Comparison of ENCODE assay signal across 1 cellular context in genomic region chr5:140250386-140250785, GRCh38.
TF ChIP-seq lines count a peak whose summit lies in the region.

No MANE protein-coding gene starts in this region.

TF ChIP-seq in H1, 55 proteins besides CTCF, POLR2A, EP300 and RAD21:
- TF ChIP-seq CBX8 (IDR thresholded peaks at IDR 0.05; ENCODE audit: borderline replicate concordance, low read depth, low read length) (no peak), ASH2L (IDR thresholded peaks at IDR 0.05; ENCODE audit: low read length) (no peak), SIRT6 (IDR thresholded peaks at IDR 0.05; ENCODE audit: low read length) (no peak), CEBPB (IDR thresholded peaks at IDR 0.05; ENCODE audit: low read depth, low read length) (no peak), ATF2 (IDR thresholded peaks at IDR 0.05; ENCODE audit: low read length) (no peak), SP2 (IDR thresholded peaks at IDR 0.05; ENCODE audit: low read length) (no peak), POLR2AphosphoS5 (IDR thresholded peaks at IDR 0.05; ENCODE audit: low read depth, low read length) (no peak), TEAD4 (IDR thresholded peaks at IDR 0.05; ENCODE audit: low read depth, low read length) (no peak), TBP (IDR thresholded peaks at IDR 0.05; ENCODE audit: low read depth, low read length) (no peak), SIX5 (IDR thresholded peaks at IDR 0.05; ENCODE audit: low read depth, low read length) (no peak), RNF2 (IDR thresholded peaks at IDR 0.05; ENCODE audit: borderline replicate concordance, low read depth, low read length, missing control alignments, poor library complexity, severe bottlenecking) (no peak), KDM5A (IDR thresholded peaks at IDR 0.05; ENCODE audit: low read length) (no peak), ATF3 (IDR thresholded peaks at IDR 0.05; ENCODE audit: insufficient read depth, low read depth, low read length) (no peak), JUN (IDR thresholded peaks at IDR 0.05; ENCODE audit: low read depth, low read length) (no peak), CTBP2 (IDR thresholded peaks at IDR 0.05; ENCODE audit: borderline replicate concordance, insufficient read depth, insufficient read length, low read length) (no peak), SUZ12 (IDR thresholded peaks at IDR 0.05; ENCODE audit: low read length) (no peak), JUND (IDR thresholded peaks at IDR 0.05; ENCODE audit: low read length) (no peak), ZNF274 (IDR thresholded peaks at IDR 0.05; ENCODE audit: borderline replicate concordance, extremely low read depth, low read length) (no peak), RBBP5 (IDR thresholded peaks at IDR 0.05; ENCODE audit: borderline replicate concordance, low read depth, low read length) (no peak)
